11 cellular contexts compared by ENCODE assay signal in genomic region chr11:69298778-69299461, GRCh38. TPM values are rescaled to one million over a fixed set of nuclear protein-coding genes. Genes with fewer than 3 reads are reported as not detected.
A peak's percentile ranks its signal among the peaks of the same experiment; 100 is the strongest.
DNase-seq lines count a peak whose midpoint lies in the region; ATAC-seq, FAIRE-seq and TF ChIP-seq lines count a peak whose summit lies in the region.
"Had no signal": no experiment of that assay in that cellular context is flagged by ENCODE, and none has a peak within 500 bp of the region (broad histone marks: within the 10 kb centered on the region; RNA-seq: fewer than 3 reads in every experiment).

No MANE protein-coding gene starts in this region.

- CTCF ChIA-PET in activated B cell treated with CpG ODN at 0.5 μM for 24 hours (lab: Charles Lee), result interaction anchor here (0.6 kb wide), 1 partner anchor 108 kb away, joined by 3 read pairs; no protein-coding TSS in a partner anchor

- POLR2A ChIA-PET in activated B cell treated with CpG ODN at 0.5 μM for 24 hours (lab: Charles Lee), result interaction anchor here (0.6 to 3.2 kb wide), 11 partner anchors 12 to 460 kb away, joined by 3 to 27 read pairs (median 6); partner anchors contain the start of genes CCND1, CPT1A, LTO1 and SMIM38

- TF ChIP-seq CTCF in activated B cell treated with CpG ODN at 0.5 μM for 24 hours (IDR thresholded peaks at IDR 0.05) (no peak), keratinocyte (optimal IDR thresholded peaks at IDR 0.05 in 1 of 3, IDR thresholded peaks at IDR 0.05 in 1 of 3, conservative IDR thresholded peaks at IDR 0.05 in 1 of 3; ENCODE audit: extremely low read depth in 1 of 3, insufficient read depth in 2 of 3, low read length in 3 of 3) (no peak), type B pancreatic cell (conservative IDR thresholded peaks at IDR 0.05) (no peak)

- H4K20me1 ChIP-seq in keratinocyte (ENCODE audit: control insufficient read depth, extremely low read depth, insufficient read depth, low read length), result no peaks in the 10 kb centered on the region

- FAIRE-seq in keratinocyte (lab: Jason Lieb, UNC), result no peak
- FAIRE-seq: frontal cortex had no signal

- no peaks in the 10 kb centered on the region for H3K27me3 Mint-ChIP-seq in activated naive CD8-positive, alpha-beta T cell
- peaks cover 4% of the 10 kb centered on the region for H3K27me3 Mint-ChIP-seq in activated naive CD8-positive, alpha-beta T cell treated with anti-CD3 and anti-CD28 coated beads, Interleukin-2, amount 50 U/mL, for 24 hours
- H3K27me3 Mint-ChIP-seq in activated B cell treated with CpG ODN at 0.5 μM for 24 hours (no peaks in the 10 kb centered on the region), type B pancreatic cell (no peaks in the 10 kb centered on the region)

- H3K9me3 Mint-ChIP-seq in activated naive CD8-positive, alpha-beta T cell (ENCODE audit: low read depth), result no peaks in the 10 kb centered on the region
- no peaks in the 10 kb centered on the region for H3K9me3 Mint-ChIP-seq in activated naive CD8-positive, alpha-beta T cell treated with anti-CD3 and anti-CD28 coated beads, Interleukin-2, amount 50 U/mL, for 24 hours
- H3K9me3 Mint-ChIP-seq in activated B cell treated with CpG ODN at 0.5 μM for 24 hours, result no peaks in the 10 kb centered on the region
- H3K9me3 Mint-ChIP-seq in type B pancreatic cell, result peaks cover 4% of the 10 kb centered on the region

- no peak overlapping the region for H3K9ac ChIP-seq in keratinocyte (ENCODE audit: control insufficient read depth, extremely low read depth, insufficient read depth, low read length)

- peak overlapping the region; percentile 76 for H3K4me3 Mint-ChIP-seq in activated naive CD8-positive, alpha-beta T cell
- no peak overlapping the region for H3K4me3 Mint-ChIP-seq in activated naive CD8-positive, alpha-beta T cell treated with anti-CD3 and anti-CD28 coated beads, Interleukin-2, amount 50 U/mL, for 24 hours
- H3K4me3 Mint-ChIP-seq in activated B cell treated with CpG ODN at 0.5 μM for 24 hours, result peak overlapping the region; percentile 70
- H3K4me3 Mint-ChIP-seq in type B pancreatic cell, result no peak overlapping the region

- peak overlapping the region; percentile 72 for H3K27ac ChIP-seq in keratinocyte (ENCODE audit: control insufficient read depth, insufficient read depth, low read length)

- H3K79me2 ChIP-seq in keratinocyte (ENCODE audit: control insufficient read depth, insufficient read depth, low read length), result no peaks in the 10 kb centered on the region

- no peaks in the 10 kb centered on the region for H3K36me3 Mint-ChIP-seq in activated naive CD8-positive, alpha-beta T cell
- no peaks in the 10 kb centered on the region for H3K36me3 Mint-ChIP-seq in activated naive CD8-positive, alpha-beta T cell treated with anti-CD3 and anti-CD28 coated beads, Interleukin-2, amount 50 U/mL, for 24 hours (ENCODE audit: low read depth)
- H3K36me3 Mint-ChIP-seq in activated B cell treated with CpG ODN at 0.5 μM for 24 hours (ENCODE audit: low read depth) (no peaks in the 10 kb centered on the region), type B pancreatic cell (no peaks in the 10 kb centered on the region)

- DNase-seq in activated naive CD8-positive, alpha-beta T cell treated with anti-CD3 and anti-CD28 coated beads, Interleukin-2, amount 50 U/mL, for 24 hours, result no peak
- DNase-seq in activated B cell treated with CpG ODN at 0.5 μM for 24 hours, result no peak
- DNase-seq in keratinocyte (ENCODE audit: low read depth, low spot score), result no peak
- DNase-seq in type B pancreatic cell (ENCODE audit: extremely low spot score, unreplicated experiment), result peak; percentile 62
- no peak for DNase-seq in ecto neural progenitor cell (ENCODE audit: low spot score)
- no peak for DNase-seq in DMS79 treated with DMSO at 0.1 percent for 48 hours (lab: John Stamatoyannopoulos, UW)
- DNase-seq: activated CD4-positive, alpha-beta T cell treated with anti-CD3 and anti-CD28 coated beads for 4 hours; NCI-H1048 had no signal

- H2AFZ ChIP-seq in keratinocyte (ENCODE audit: control insufficient read depth, low read length), result peak overlapping the region; percentile 23

- H3K4me1 Mint-ChIP-seq in activated naive CD8-positive, alpha-beta T cell (ENCODE audit: low read depth), result peaks cover 67% of the 10 kb centered on the region
- peaks cover 77% of the 10 kb centered on the region for H3K4me1 Mint-ChIP-seq in activated naive CD8-positive, alpha-beta T cell treated with anti-CD3 and anti-CD28 coated beads, Interleukin-2, amount 50 U/mL, for 24 hours
- peaks cover 66% of the 10 kb centered on the region for H3K4me1 Mint-ChIP-seq in activated B cell treated with CpG ODN at 0.5 μM for 24 hours
- H3K4me1 Mint-ChIP-seq in type B pancreatic cell (ENCODE audit: unreplicated experiment), result peaks cover 32% of the 10 kb centered on the region

- intact Hi-C loops in activated B cell treated with CpG ODN at 0.5 μM for 24 hours (cut with micrococcal nuclease), result loop anchor here (1.0 to 10.0 kb wide), 4 partner anchors 12 to 1294 kb away; partner anchors contain the start of genes FADD and UNC93B1

- no peak overlapping the region for H3K27ac Mint-ChIP-seq in activated naive CD8-positive, alpha-beta T cell
- no peak overlapping the region for H3K27ac Mint-ChIP-seq in activated naive CD8-positive, alpha-beta T cell treated with anti-CD3 and anti-CD28 coated beads, Interleukin-2, amount 50 U/mL, for 24 hours
- peak overlapping the region; percentile 96 for H3K27ac Mint-ChIP-seq in activated B cell treated with CpG ODN at 0.5 μM for 24 hours
- peak overlapping the region; percentile 95 for H3K27ac Mint-ChIP-seq in type B pancreatic cell

- H3K27me3 ChIP-seq in keratinocyte (ENCODE audit: control insufficient read depth, extremely low read depth, insufficient read depth, low read length), result no peaks in the 10 kb centered on the region

- ATAC-seq in activated naive CD8-positive, alpha-beta T cell treated with anti-CD3 and anti-CD28 coated beads, Interleukin-2, amount 50 U/mL, for 24 hours, result no peak
- ATAC-seq in activated B cell treated with CpG ODN at 0.5 μM for 24 hours (ENCODE audit: low read depth) (no peak), GM18861 (IDR thresholded peaks at IDR 0.05; ENCODE audit: unreplicated experiment) (no peak)

- no peak overlapping the region for H3K4me3 ChIP-seq in keratinocyte (ENCODE audit: control insufficient read depth in 2 of 3, extremely low read depth in 1 of 3, insufficient read depth in 2 of 3, low read depth in 1 of 3, low read length in 3 of 3)

- dilution Hi-C loops in keratinocyte (cut with MboI; ENCODE audit: extremely low pct_ligation_motif_present, low sequenced_read_pairs), result no loop called here

- peaks cover 3% of the 10 kb centered on the region for H3K9me1 ChIP-seq in keratinocyte (ENCODE audit: control insufficient read depth, extremely low read depth, insufficient read depth, low read length)

- H3K9me3 ChIP-seq in keratinocyte (ENCODE audit: control insufficient read depth, low read depth, low read length), result no peaks in the 10 kb centered on the region

- peak overlapping the region; percentile 61 for H3K4me2 ChIP-seq in keratinocyte (ENCODE audit: control insufficient read depth, extremely low read depth, insufficient read depth, low read depth, low read length)

- peaks cover 61% of the 10 kb centered on the region for H3K4me1 ChIP-seq in keratinocyte (ENCODE audit: control insufficient read depth, extremely low read depth, insufficient read depth, low read length)

- no peaks in the 10 kb centered on the region for H3K36me3 ChIP-seq in keratinocyte (ENCODE audit: control insufficient read depth in 2 of 2, extremely low read depth in 1 of 2, insufficient read depth in 2 of 2, low read length in 2 of 2)

RNA-seq across cellular contexts. Expression of gene MYEOV, which starts 5.0 kb away (rescaled TPM):
- 0.62 TPM in 1 of 2 replicates, not detected in the other for total RNA-seq in activated B cell treated with CpG ODN at 0.5 μM for 24 hours
- polyA plus RNA-seq in keratinocyte, result 1.4 to 2.7 TPM (median 1.5 TPM) in 3 replicates
- 0.19 TPM for polyA plus RNA-seq in keratinocyte (2011; ENCODE audit: low read depth)
- polyA plus RNA-seq in keratinocyte (2011; cell fraction: cytosol; rRNA removed), result 0.51 and 1.0 TPM in 2 replicates
- 0.90 and 1.2 TPM in 2 replicates for polyA plus RNA-seq in keratinocyte (2011; cell fraction: nucleus; rRNA removed)
- 0.31 and 3.1 TPM in 2 replicates for polyA plus RNA-seq in keratinocyte (2012; ENCODE audit: low replicate concordance)
- polyA minus RNA-seq in keratinocyte, result 0.74 to 6.2 TPM (median 0.89 TPM) in 3 replicates
- not detected for polyA minus RNA-seq in keratinocyte (2011; cell fraction: cytosol; rRNA and poly(A)+ RNA removed)
- polyA minus RNA-seq in keratinocyte (2011; cell fraction: nucleus; rRNA and poly(A)+ RNA removed), result 0.74 TPM in 1 of 2 replicates, not detected in the other
- 4.1 and 4.3 TPM in 2 replicates for total RNA-seq in type B pancreatic cell (ENCODE audit: low replicate concordance)
- total RNA-seq: frontal cortex had no signal

Comparison
In these comparisons a context has a peak if more than half of its experiments do, and no peak if none do; other contexts are left out.
1. H3K4me3 Mint-ChIP-seq: peak in activated naive CD8-positive, alpha-beta T cell (single experiment) and activated B cell treated with CpG ODN at 0.5 μM for 24 hours (single experiment); none in activated naive CD8-positive, alpha-beta T cell treated with anti-CD3 and anti-CD28 coated beads, Interleukin-2, amount 50 U/mL, for 24 hours (single experiment) and type B pancreatic cell (single experiment).
2. H3K27ac Mint-ChIP-seq: peak in activated B cell treated with CpG ODN at 0.5 μM for 24 hours (single experiment) and type B pancreatic cell (single experiment); none in activated naive CD8-positive, alpha-beta T cell (single experiment) and activated naive CD8-positive, alpha-beta T cell treated with anti-CD3 and anti-CD28 coated beads, Interleukin-2, amount 50 U/mL, for 24 hours (single experiment).